ENCODE assay signal across 8 cellular contexts in genomic region chr7:73715648-73716317, GRCh38. TPM values are rescaled to one million over a fixed set of nuclear protein-coding genes. Genes with fewer than 3 reads are reported as not detected.
A peak's percentile ranks its signal among the peaks of the same experiment; 100 is the strongest.
DNase-seq lines count a peak whose midpoint lies in the region; FAIRE-seq and TF ChIP-seq lines count a peak whose summit lies in the region.

No MANE protein-coding gene starts in this region.

- H2AFZ ChIP-seq in KMS-11 (ENCODE audit: low read depth): no peak overlapping the region

- H3K9me3 ChIP-seq in SK-N-MC (ENCODE audit: low read depth, low read length): no peaks in the 10 kb centered on the region
- H3K9me3 ChIP-seq in kidney (ENCODE audit: control insufficient read depth in 1 of 2, low read length in 2 of 2): no peaks in the 10 kb centered on the region

- TF ChIP-seq CTCF in KMS-11 (conservative IDR thresholded peaks at IDR 0.05; ENCODE audit: low read depth, low read length): no peak
- no peak for TF ChIP-seq CTCF in kidney (IDR thresholded peaks at IDR 0.05; ENCODE audit: borderline replicate concordance, extremely low read depth, insufficient read depth)

- no peak for FAIRE-seq in kidney (lab: Jason Lieb, UNC)

- H3K27ac ChIP-seq in KMS-11 (peak overlapping the region; percentile 49), SK-N-MC (peak overlapping the region; percentile 68), kidney (ENCODE audit: low read depth in 2 of 2, low read length in 2 of 2) (no peak overlapping the region)

- H3K9ac ChIP-seq in KMS-11 (no peak overlapping the region; the same call in 1 of the 2 replicates), SK-N-MC (ENCODE audit: insufficient read length) (no peak overlapping the region), kidney (ENCODE audit: low read length in 2 of 2) (no peak overlapping the region)

- H3K36me3 ChIP-seq in KMS-11 (ENCODE audit: insufficient read depth): no peaks in the 10 kb centered on the region
- H3K36me3 ChIP-seq in SK-N-MC (ENCODE audit: insufficient read depth, low read length): no peaks in the 10 kb centered on the region
- H3K36me3 ChIP-seq in kidney (ENCODE audit: control insufficient read depth in 1 of 2, insufficient read depth in 2 of 2, low read length in 2 of 2): no peaks in the 10 kb centered on the region

- peaks cover 31% of the 10 kb centered on the region for H3K79me2 ChIP-seq in KMS-11 (ENCODE audit: insufficient read depth, low read depth)

- DNase-seq in DMS153 (lab: John Stamatoyannopoulos, UW) (peak; percentile 92), SK-N-MC (ENCODE audit: low read depth, low spot score) (peak; percentile 48), epidermal melanocyte (ENCODE audit: insufficient read length, low spot score) (peak; percentile 70), globus pallidus (ENCODE audit: low spot score) (no peak), kidney (no peak), middle frontal gyrus (ENCODE audit: extremely low spot score, low spot score) (no peak)
- peak; percentile 52 for DNase-seq in stimulated activated CD4-positive, alpha-beta T cell treated with anti-CD3 and anti-CD28 coated beads, Interleukin-12 subunit alpha, Interleukin-12 subunit beta, amount 100 ng/mL, for 4 hours

- H3K4me3 ChIP-seq in KMS-11 (IDR thresholded peaks at IDR 0.05; ENCODE audit: insufficient read depth, low read depth, low read length) (no peak overlapping the region), SK-N-MC (peak overlapping the region; percentile 55), kidney (ENCODE audit: low read length in 2 of 2) (no peak overlapping the region)

- H3K4me1 ChIP-seq in KMS-11 (ENCODE audit: low read depth, poor library complexity, severe bottlenecking) (peaks cover 40% of the 10 kb centered on the region), kidney (ENCODE audit: control insufficient read depth in 1 of 2, insufficient read depth in 1 of 2, low read depth in 1 of 2, low read length in 2 of 2) (peaks cover 0 to 8% of the 10 kb centered on the region in 2 donors)

- no peaks in the 10 kb centered on the region for H3K27me3 ChIP-seq in KMS-11 (ENCODE audit: insufficient read depth, low read depth)

- intact Hi-C loops in kidney (cut with DNase I): loop anchor here (5.0 kb wide), 1 partner anchor 108 kb away; no protein-coding TSS in a partner anchor

- H4K20me1 ChIP-seq in KMS-11 (ENCODE audit: insufficient read depth): no peaks in the 10 kb centered on the region

- peak overlapping the region; percentile 56 for H3K4me2 ChIP-seq in KMS-11

RNA-seq across cellular contexts. Expression of gene STX1A, which starts 3.7 kb away (rescaled TPM):
- 7.4 TPM for total RNA-seq in kidney
- polyA plus RNA-seq in kidney (ENCODE audit: insufficient read depth, low read depth, low replicate concordance): 2.2 TPM

RNA-seq across cellular contexts. Expression of gene ABHD11, which starts 22.8 kb away (rescaled TPM):
- total RNA-seq in kidney: 95.7 TPM
- polyA plus RNA-seq in kidney (ENCODE audit: insufficient read depth, low read depth, low replicate concordance): 55.3 TPM

RNA-seq across cellular contexts. Expression of gene BUD23, which starts 32.4 kb away (rescaled TPM):
- total RNA-seq in kidney: 61.0 TPM
- polyA plus RNA-seq in kidney (ENCODE audit: insufficient read depth, low read depth, low replicate concordance): 92.7 TPM

RNA-seq across cellular contexts. Expression of gene DNAJC30, which starts 32.5 kb away (rescaled TPM):
- total RNA-seq in kidney: 15.0 TPM
- polyA plus RNA-seq in kidney (ENCODE audit: insufficient read depth, low read depth, low replicate concordance): 28.6 TPM

RNA-seq across cellular contexts. Expression of gene VPS37D, which starts 48.2 kb away (rescaled TPM):
- 13.2 TPM for total RNA-seq in kidney
- polyA plus RNA-seq in kidney (ENCODE audit: insufficient read depth, low read depth, low replicate concordance): 19.3 TPM

Comparison
In these comparisons a context has a peak if more than half of its experiments do, and no peak if none do; other contexts are left out.
1. DNase-seq: peak in DMS153 (single experiment), SK-N-MC (single experiment), epidermal melanocyte (single experiment) and stimulated activated CD4-positive, alpha-beta T cell treated with anti-CD3 and anti-CD28 coated beads, Interleukin-12 subunit alpha, Interleukin-12 subunit beta, amount 100 ng/mL, for 4 hours (single experiment); none in globus pallidus (single experiment), kidney (single experiment) and middle frontal gyrus (single experiment).
2. H3K27ac ChIP-seq: peak in KMS-11 (single experiment) and SK-N-MC (single experiment); none in kidney (0 of 2).